Comparison of ENCODE assay signal across 25 cellular contexts in genomic region chr5:90855296-90855990, GRCh38.
"Had no signal": no experiment of that assay in that cellular context is flagged by ENCODE, and none has a peak within 500 bp of the region (broad histone marks: within the 10 kb centered on the region; RNA-seq: fewer than 3 reads in every experiment).

No MANE protein-coding gene starts in this region.

- H3K36me3 Mint-ChIP-seq: immature natural killer cell; natural killer cell; stimulated activated memory B cell treated with anti-CD40 and anti-IgM and Interleukin-4, amounts not matched to agents 10 μg/mL and 1 μg/mL and 100 μg/mL, for 72 hours had no signal

- H3K27ac ChIP-seq: coronary artery, esophagus muscularis mucosa, gastroesophageal sphincter, pancreas, prostate gland, right lobe of liver, spleen, testis, transverse colon had no signal

- H3K4me3 Mint-ChIP-seq: endodermal cell; immature natural killer cell; natural killer cell; stimulated activated memory B cell treated with anti-CD40 and anti-IgM and Interleukin-4, amounts not matched to agents 10 μg/mL and 1 μg/mL and 100 μg/mL, for 72 hours; stimulated activated naive CD8-positive, alpha-beta T cell treated with anti-CD3 and anti-CD28 coated beads, Interleukin-15, Interleukin-2, amounts not matched to agents 100 ng/mL and 50 ng/mL, for 24 hours had no signal

- H3K27me3 Mint-ChIP-seq: stimulated activated naive CD8-positive, alpha-beta T cell treated with anti-CD3 and anti-CD28 coated beads, Interleukin-15, Interleukin-2, amounts not matched to agents 100 ng/mL and 50 ng/mL, for 24 hours had no signal

- H3K4me3 ChIP-seq: coronary artery, esophagus muscularis mucosa, gastroesophageal sphincter, lung, pancreas, prostate gland, right lobe of liver, spleen, testis, transverse colon had no signal

- H3K27ac Mint-ChIP-seq: endodermal cell; immature natural killer cell; natural killer cell; stimulated activated memory B cell treated with anti-CD40 and anti-IgM and Interleukin-4, amounts not matched to agents 10 μg/mL and 1 μg/mL and 100 μg/mL, for 72 hours; stimulated activated naive CD8-positive, alpha-beta T cell treated with anti-CD3 and anti-CD28 coated beads, Interleukin-15, Interleukin-2, amounts not matched to agents 100 ng/mL and 50 ng/mL, for 24 hours had no signal

- H3K9me3 Mint-ChIP-seq: endodermal cell; immature natural killer cell; natural killer cell; stimulated activated memory B cell treated with anti-CD40 and anti-IgM and Interleukin-4, amounts not matched to agents 10 μg/mL and 1 μg/mL and 100 μg/mL, for 72 hours; stimulated activated naive CD8-positive, alpha-beta T cell treated with anti-CD3 and anti-CD28 coated beads, Interleukin-15, Interleukin-2, amounts not matched to agents 100 ng/mL and 50 ng/mL, for 24 hours had no signal

- DNase-seq: caudate nucleus; effector CD4-positive, alpha-beta T cell; endodermal cell; glutamatergic neuron; immature natural killer cell; kidney; left colon; left ventricle myocardium superior; natural killer cell; occipital lobe; pancreas; right lobe of liver; spleen; stimulated activated CD4-positive, alpha-beta T cell treated with anti-CD3 and anti-CD28 coated beads, Interleukin-15, amount 100 ng/mL, for 24 hours; stimulated activated CD4-positive, alpha-beta T cell treated with anti-CD3 and anti-CD28 coated beads, Interleukin-1b, Interleukin-23, amount 100 ng/mL, for 48 hours; stimulated activated CD4-positive, alpha-beta T cell treated with anti-CD3 and anti-CD28 coated beads, Interleukin-4, amount 100 ng/mL, for 24 hours; testis; transverse colon had no signal

- H3K36me3 ChIP-seq: esophagus muscularis mucosa, gastroesophageal sphincter, pancreas, prostate gland, right lobe of liver, spleen, transverse colon had no signal

- H3K4me1 ChIP-seq: esophagus muscularis mucosa, gastroesophageal sphincter, pancreas, prostate gland, right lobe of liver, spleen, testis, transverse colon had no signal

- H3K4me1 Mint-ChIP-seq: stimulated activated memory B cell treated with anti-CD40 and anti-IgM and Interleukin-4, amounts not matched to agents 10 μg/mL and 1 μg/mL and 100 μg/mL, for 72 hours had no signal

- H3K27me3 ChIP-seq: esophagus muscularis mucosa, gastroesophageal sphincter, pancreas, right lobe of liver, spleen, testis, transverse colon had no signal

- H3K9me3 ChIP-seq: esophagus muscularis mucosa, gastroesophageal sphincter, pancreas, prostate gland, right lobe of liver, spleen, testis, transverse colon had no signal

- ATAC-seq: gastroesophageal sphincter; left colon; left ventricle myocardium superior; natural killer cell; pancreas; right lobe of liver; stimulated activated memory B cell treated with anti-CD40 and anti-IgM and Interleukin-4, amounts not matched to agents 10 μg/mL and 1 μg/mL and 100 μg/mL, for 72 hours had no signal
